In genomic region chr10:107317592-107317991, GRCh38 we compare ENCODE assay signal across 29 cellular contexts.
"Had no signal": no experiment of that assay in that cellular context is flagged by ENCODE, and none has a peak within 500 bp of the region (broad histone marks: within the 10 kb centered on the region; RNA-seq: fewer than 3 reads in every experiment).

No MANE protein-coding gene starts in this region.

- H3K9me3 ChIP-seq: colonic mucosa, esophagus muscularis mucosa, esophagus squamous epithelium, gastrocnemius medialis, gastroesophageal sphincter, heart left ventricle, heart right ventricle had no signal

- H3K4me1 Mint-ChIP-seq: endodermal cell had no signal

- H3K27me3 Mint-ChIP-seq: dendritic cell treated with granulocyte-macrophage colony-stimulating factor and Interleukin-4, amounts not matched to agents 40 ng/mL and 50 ng/mL, for 4 days; effector memory CD8-positive, alpha-beta T cell had no signal

- H3K4me1 ChIP-seq: colonic mucosa, esophagus muscularis mucosa, esophagus squamous epithelium, foreskin keratinocyte, gastrocnemius medialis, gastroesophageal sphincter, heart left ventricle, heart right ventricle had no signal

- H3K36me3 ChIP-seq: colonic mucosa, esophagus muscularis mucosa, esophagus squamous epithelium, gastrocnemius medialis, gastroesophageal sphincter, heart left ventricle, heart right ventricle had no signal

- FAIRE-seq: colon, endometrium, endothelial cell of umbilical vein, frontal cortex had no signal

- H3K27ac ChIP-seq: colonic mucosa, coronary artery, dorsolateral prefrontal cortex, epithelial cell of prostate, esophagus muscularis mucosa, esophagus squamous epithelium, foreskin keratinocyte, gastrocnemius medialis, gastroesophageal sphincter, heart left ventricle, heart right ventricle had no signal

- DNase-seq: colonic mucosa; cortex of kidney; dermis blood vessel endothelial cell; dorsolateral prefrontal cortex; effector CD4-positive, alpha-beta T cell; effector CD8-positive, alpha-beta T cell; effector memory CD4-positive, alpha-beta T cell; effector memory CD8-positive, alpha-beta T cell; endodermal cell; erythroblast; esophagus squamous epithelium; foreskin fibroblast; foreskin keratinocyte; foreskin melanocyte; gastrocnemius medialis; glutamatergic neuron; head of caudate nucleus; heart left ventricle; heart right ventricle had no signal

- H3K27ac Mint-ChIP-seq: dendritic cell treated with granulocyte-macrophage colony-stimulating factor and Interleukin-4, amounts not matched to agents 40 ng/mL and 50 ng/mL, for 4 days; effector memory CD8-positive, alpha-beta T cell; endodermal cell had no signal

- H3K27me3 ChIP-seq: colonic mucosa, dorsolateral prefrontal cortex, esophagus muscularis mucosa, esophagus squamous epithelium, foreskin keratinocyte, gastrocnemius medialis, gastroesophageal sphincter, heart left ventricle, heart right ventricle had no signal

- H3K9me3 Mint-ChIP-seq: dendritic cell treated with granulocyte-macrophage colony-stimulating factor and Interleukin-4, amounts not matched to agents 40 ng/mL and 50 ng/mL, for 4 days; endodermal cell had no signal

- ATAC-seq: effector memory CD8-positive, alpha-beta T cell; esophagus mucosa; foreskin keratinocyte; gastrocnemius medialis; gastroesophageal sphincter; heart left ventricle; heart right ventricle had no signal

- H3K4me3 ChIP-seq: colonic mucosa, coronary artery, dorsolateral prefrontal cortex, esophagus muscularis mucosa, esophagus squamous epithelium, gastrocnemius medialis, gastroesophageal sphincter, heart left ventricle, heart right ventricle had no signal

- H3K4me3 Mint-ChIP-seq: dendritic cell treated with granulocyte-macrophage colony-stimulating factor and Interleukin-4, amounts not matched to agents 40 ng/mL and 50 ng/mL, for 4 days; effector memory CD8-positive, alpha-beta T cell; endodermal cell had no signal
